ENCODE assay signal across 11 cellular contexts in genomic region chr19:3655402-3656072, GRCh38. TPM values are rescaled to one million over a fixed set of nuclear protein-coding genes. Genes with fewer than 3 reads are reported as not detected.
DNase-seq lines count a peak whose midpoint lies in the region; ATAC-seq and TF ChIP-seq lines count a peak whose summit lies in the region.
"Had no signal": no experiment of that assay in that cellular context is flagged by ENCODE, and none has a peak within 500 bp of the region (broad histone marks: within the 10 kb centered on the region; RNA-seq: fewer than 3 reads in every experiment).

No MANE protein-coding gene starts in this region.

- DNase-seq in NCI-H1694 treated with DMSO at 0.1 percent for 48 hours (lab: John Stamatoyannopoulos, UW) = peak; percentile 58
- DNase-seq in choroid plexus epithelial cell (ENCODE audit: low read depth) = peak; percentile 85
- peak; percentile 85 for DNase-seq in occipital lobe (lab: John Stamatoyannopoulos, UW)
- no peak for DNase-seq in NCI-H2227 (lab: John Stamatoyannopoulos, UW; ENCODE audit: unreplicated experiment)
- DNase-seq in KG1 (lab: John Stamatoyannopoulos, UW) = no peak
- no peak for DNase-seq in CD8-positive, alpha-beta T cell
- DNase-seq: gastrocnemius medialis; NCI-H187; stimulated activated CD4-positive, alpha-beta T cell treated with anti-CD3 and anti-CD28 coated beads, Interleukin-12 subunit alpha, Interleukin-12 subunit beta, amount 100 ng/mL, for 4 hours had no signal

- H3K4me3 ChIP-seq in BLaER1 treated with 17β-estradiol and CSF1 and Interleukin-3, amounts not matched to agents 10 nM and 100 nM = peak overlapping the region in 9 of 10 experiments; percentile 13 to 61 (median 46); a peak in 15 of 20 replicates
- H3K4me3 ChIP-seq in choroid plexus epithelial cell (ENCODE audit: low read depth, low read length) = no peak overlapping the region
- H3K4me3 ChIP-seq in CD8-positive, alpha-beta T cell (ENCODE audit: low read depth, low read length) = no peak overlapping the region
- H3K4me3 ChIP-seq: gastrocnemius medialis had no signal

- intact Hi-C loops in CD8-positive, alpha-beta T cell (cut with DNase I, micrococcal nuclease) = no loop called here

- ATAC-seq in HG03025 (IDR thresholded peaks at IDR 0.05; ENCODE audit: low FRiP score, unreplicated experiment) = no peak
- ATAC-seq in CD8-positive, alpha-beta T cell = no peak
- ATAC-seq: gastrocnemius medialis had no signal

- H3K27ac Mint-ChIP-seq in CD8-positive, alpha-beta T cell = no peak overlapping the region

- TF ChIP-seq CTCF in choroid plexus epithelial cell (conservative IDR thresholded peaks at IDR 0.05; ENCODE audit: low read depth, low read length) = no peak
- TF ChIP-seq CTCF in CD8-positive, alpha-beta T cell (IDR thresholded peaks at IDR 0.05) = no peak

- peak overlapping the region; percentile 77 to 95 (median 88) for H3K4me2 ChIP-seq in BLaER1 treated with 17β-estradiol and CSF1 and Interleukin-3, amounts not matched to agents 10 nM and 100 nM

- H3K4me1 Mint-ChIP-seq in CD8-positive, alpha-beta T cell (ENCODE audit: low read depth) = no peaks in the 10 kb centered on the region

- peak overlapping the region; percentile 18 to 93 (median 89); a peak in 21 of 22 replicates for H3K27ac ChIP-seq in BLaER1 treated with 17β-estradiol and CSF1 and Interleukin-3, amounts not matched to agents 10 nM and 100 nM
- H3K27ac ChIP-seq in CD8-positive, alpha-beta T cell (ENCODE audit: low read depth, low read length) = no peak overlapping the region
- H3K27ac ChIP-seq: gastrocnemius medialis had no signal

- H3K4me1 ChIP-seq in BLaER1 treated with 17β-estradiol and CSF1 and Interleukin-3, amounts not matched to agents 10 nM and 100 nM = peaks cover 26 to 64% (median 55%) of the 10 kb centered on the region in 10 experiments
- no peaks in the 10 kb centered on the region for H3K4me1 ChIP-seq in CD8-positive, alpha-beta T cell (ENCODE audit: insufficient read depth, low read length)

- peaks cover 0 to 6% (median 0%) of the 10 kb centered on the region in 11 experiments; a peak in 2 of 22 replicates for H3K9me3 ChIP-seq in BLaER1 treated with 17β-estradiol and CSF1 and Interleukin-3, amounts not matched to agents 10 nM and 100 nM (replicated peaks in 1 of 11)
- H3K9me3 ChIP-seq in CD8-positive, alpha-beta T cell (ENCODE audit: low read length) = no peaks in the 10 kb centered on the region
- H3K9me3 ChIP-seq: gastrocnemius medialis had no signal

- peaks cover 3 to 58% (median 13%) of the 10 kb centered on the region in 11 experiments; a peak in 17 of 22 replicates for H4K20me1 ChIP-seq in BLaER1 treated with 17β-estradiol and CSF1 and Interleukin-3, amounts not matched to agents 10 nM and 100 nM

- no peak overlapping the region for H3K4me3 Mint-ChIP-seq in CD8-positive, alpha-beta T cell

- CTCF ChIA-PET in CD8-positive, alpha-beta T cell (lab: Charles Lee) = no interaction called here

- peaks cover 44 to 78% (median 66%) of the 10 kb centered on the region in 11 experiments for H3K36me3 ChIP-seq in BLaER1 treated with 17β-estradiol and CSF1 and Interleukin-3, amounts not matched to agents 10 nM and 100 nM
- peaks cover 11% of the 10 kb centered on the region for H3K36me3 ChIP-seq in CD8-positive, alpha-beta T cell (ENCODE audit: insufficient read depth, low read length)

- H3K36me3 Mint-ChIP-seq in CD8-positive, alpha-beta T cell = peaks cover 47% of the 10 kb centered on the region

- H3K9ac ChIP-seq in BLaER1 treated with 17β-estradiol and CSF1 and Interleukin-3, amounts not matched to agents 10 nM and 100 nM = peak overlapping the region; percentile 62 to 87 (median 81)

- H3K27me3 Mint-ChIP-seq in CD8-positive, alpha-beta T cell (ENCODE audit: low read depth) = no peaks in the 10 kb centered on the region

- POLR2A ChIA-PET in CD8-positive, alpha-beta T cell (lab: Charles Lee) = no interaction called here

- H3K9me3 Mint-ChIP-seq in CD8-positive, alpha-beta T cell = no peaks in the 10 kb centered on the region

- H3K27me3 ChIP-seq in BLaER1 treated with 17β-estradiol and CSF1 and Interleukin-3, amounts not matched to agents 10 nM and 100 nM = no peaks in the 10 kb centered on the region
- no peaks in the 10 kb centered on the region for H3K27me3 ChIP-seq in CD8-positive, alpha-beta T cell (ENCODE audit: insufficient read depth, low read length)
- H3K27me3 ChIP-seq: gastrocnemius medialis had no signal

RNA-seq across cellular contexts. Expression of gene CACTIN, which starts 28.9 kb away (rescaled TPM):
- total RNA-seq in occipital lobe = 19.8 TPM
- 10 to 100 TPM; 32.5 to 33.0 TPM for total RNA-seq in CD8-positive, alpha-beta T cell

RNA-seq across cellular contexts. Expression of gene PIP5K1C, which starts 44.7 kb away (rescaled TPM):
- 19.8 TPM for total RNA-seq in occipital lobe
- total RNA-seq in CD8-positive, alpha-beta T cell = 10 to 100 TPM; 11.4 to 12.2 TPM

RNA-seq across cellular contexts. Expression of gene TBXA2R, which starts 48.9 kb away (rescaled TPM):
- 0.78 TPM for total RNA-seq in occipital lobe
- total RNA-seq in CD8-positive, alpha-beta T cell = 1 to 10 TPM; 2.3 to 2.6 TPM

RNA-seq across cellular contexts. Expression of gene TJP3, which starts 52.6 kb away (rescaled TPM):
- not detected for total RNA-seq in occipital lobe
- total RNA-seq in CD8-positive, alpha-beta T cell = 1 to 10 TPM; 3.4 to 4.6 TPM

Comparison
In these comparisons a context has a peak if more than half of its experiments do, and no peak if none do; other contexts are left out.
1. H3K4me3 ChIP-seq: peak in BLaER1 treated with 17β-estradiol and CSF1 and Interleukin-3, amounts not matched to agents 10 nM and 100 nM (9 of 10); none in choroid plexus epithelial cell (single experiment) and CD8-positive, alpha-beta T cell (single experiment).
2. DNase-seq: peak in NCI-H1694 treated with DMSO at 0.1 percent for 48 hours (single experiment), choroid plexus epithelial cell (single experiment) and occipital lobe (single experiment); none in NCI-H2227 (single experiment), KG1 (single experiment) and CD8-positive, alpha-beta T cell (0 of 7).